8 cellular contexts compared by ENCODE assay signal in genomic region chr3:49722896-49723295, GRCh38. TPM values are rescaled to one million over a fixed set of nuclear protein-coding genes. Genes with fewer than 3 reads are reported as not detected.
DNase-seq lines count a peak whose midpoint lies in the region; TF ChIP-seq lines count a peak whose summit lies in the region.

No MANE protein-coding gene starts in this region.

- no peak overlapping the region for H2AFZ ChIP-seq in fibroblast of lung (ENCODE audit: low read length)

- intact Hi-C loops in prostate gland (cut with DNase I) = loop anchor here (5.0 kb wide), 1 partner anchor 64 kb away; the partner anchor contains the start of gene IP6K1

- H3K4me1 ChIP-seq in ES-I3 (ENCODE audit: insufficient read depth, low read length) = no peaks in the 10 kb centered on the region; the same call in 1 of the 2 replicates
- H3K4me1 ChIP-seq in SJSA1 (replicated peaks) = peaks cover 31% of the 10 kb centered on the region
- H3K4me1 ChIP-seq in fibroblast of lung (ENCODE audit: control insufficient read depth, extremely low read depth, insufficient read depth, low read length) = peaks cover 13% of the 10 kb centered on the region
- H3K4me1 ChIP-seq in prostate gland (replicated peaks) = peaks cover 20% of the 10 kb centered on the region

- no peak for TF ChIP-seq POLR2A in prostate gland (IDR thresholded peaks at IDR 0.05)

- H3K27me3 ChIP-seq in SJSA1 (replicated peaks) (no peaks in the 10 kb centered on the region), fibroblast of lung (ENCODE audit: control insufficient read depth, insufficient read depth, low read length) (no peaks in the 10 kb centered on the region), prostate gland (replicated peaks; ENCODE audit: insufficient read depth) (no peaks in the 10 kb centered on the region)

- peak overlapping the region; percentile 84 for H3K27ac ChIP-seq in SJSA1
- H3K27ac ChIP-seq in fibroblast of lung (ENCODE audit: insufficient read depth, low read length) = peak overlapping the region; percentile 97
- peak overlapping the region; percentile 97 to 98 for H3K27ac ChIP-seq in prostate gland

- DNase-seq in SJSA1 (ENCODE audit: low read depth in 1 of 2, low spot score in 2 of 2) (no peak), fibroblast of lung (ENCODE audit: low read depth in 2 of 2) (no peak), prostate gland (ENCODE audit: low spot score) (no peak), NCI-H526 treated with DMSO at 0.1 percent for 48 hours (lab: John Stamatoyannopoulos, UW) (no peak), hippocampal formation (lab: John Stamatoyannopoulos, UW) (no peak), SKM-1 treated with dmso at 0.1 percent for 144 hours (lab: John Stamatoyannopoulos, UW; ENCODE audit: unreplicated experiment) (no peak)
- no peak for DNase-seq in stimulated activated CD4-positive, alpha-beta T cell treated with anti-CD3 and anti-CD28 coated beads, Interleukin-4, amount 100 ng/mL, for 24 hours

- peaks cover 16% of the 10 kb centered on the region for H3K79me2 ChIP-seq in fibroblast of lung (ENCODE audit: control insufficient read depth, insufficient read depth, low read length)

- H3K4me3 ChIP-seq in SJSA1 (peak overlapping the region; percentile 93), fibroblast of lung (replicated peaks in 1 of 4; ENCODE audit: control extremely low read depth in 1 of 4, insufficient read depth in 1 of 4, low read depth in 3 of 4, low read length in 4 of 4) (peak overlapping the region; percentile 86 to 99 (median 98)), prostate gland (peak overlapping the region; percentile 92 to 96)

- TF ChIP-seq CTCF in fibroblast of lung (conservative IDR thresholded peaks at IDR 0.05 in 1 of 2, IDR thresholded peaks at IDR 0.05 in 1 of 2; ENCODE audit: low read depth in 1 of 2, low read length in 2 of 2) = no peak
- TF ChIP-seq CTCF in prostate gland (IDR thresholded peaks at IDR 0.05) = no peak

- H3K9ac ChIP-seq in ES-I3 (ENCODE audit: low read depth, low read length) (peak overlapping the region; percentile 96; the same call in 1 of the 2 replicates), fibroblast of lung (ENCODE audit: insufficient read depth, low read length) (peak overlapping the region; percentile 95)

- H4K20me1 ChIP-seq in fibroblast of lung (ENCODE audit: control insufficient read depth, extremely low read depth, insufficient read depth, low read length) = no peaks in the 10 kb centered on the region

- 57% methylated on average over 8 of the region's 8 CpGs for WGBS in prostate gland

- H3K9me3 ChIP-seq in ES-I3 (ENCODE audit: control insufficient read depth, insufficient read depth, low read length) (no peaks in the 10 kb centered on the region), SJSA1 (replicated peaks) (no peaks in the 10 kb centered on the region; the same call in 1 of the 2 replicates), fibroblast of lung (ENCODE audit: control insufficient read depth, insufficient read depth, low read depth, low read length) (no peaks in the 10 kb centered on the region), prostate gland (no peaks in the 10 kb centered on the region)

- H3K4me2 ChIP-seq in fibroblast of lung (ENCODE audit: extremely low read depth, insufficient read depth, low read length) = peak overlapping the region; percentile 81

- H3K36me3 ChIP-seq in ES-I3 (ENCODE audit: insufficient read depth, low read length) (peaks cover 5% of the 10 kb centered on the region; the same call in 1 of the 2 replicates), SJSA1 (peaks cover 69% of the 10 kb centered on the region), fibroblast of lung (ENCODE audit: control insufficient read depth, insufficient read depth, low read length) (peaks cover 33% of the 10 kb centered on the region), prostate gland (peaks cover 0 to 15% of the 10 kb centered on the region in 2 donors)

RNA-seq across cellular contexts. Expression of gene GMPPB, which starts 0.9 kb away (rescaled TPM):
- total RNA-seq in SJSA1 (2014; rRNA removed; shearing (Covaris generic)) = 26.5 and 32.2 TPM in 2 replicates
- total RNA-seq in fibroblast of lung (13.6 and 14.4 TPM in 2 replicates), prostate gland (10 to 100 TPM; 28.8 to 60.1 TPM)
- 13.7 and 18.3 TPM in 2 replicates for polyA plus RNA-seq in fibroblast of lung
- polyA plus RNA-seq in fibroblast of lung (2012) = 20.5 and 36.0 TPM in 2 replicates
- 38.8 and 48.3 TPM in 2 replicates for polyA minus RNA-seq in fibroblast of lung (ENCODE audit: low replicate concordance)

RNA-seq across cellular contexts. Expression of gene AMIGO3, which starts 3.4 kb away (rescaled TPM):
- 4.0 and 4.3 TPM in 2 replicates for total RNA-seq in SJSA1 (2014; rRNA removed; shearing (Covaris generic))
- under 0.01 and 0.33 TPM in 2 replicates for total RNA-seq in fibroblast of lung
- 0.17 TPM in 1 of 2 replicates, not detected in the other for polyA plus RNA-seq in fibroblast of lung
- 0.43 and 0.73 TPM in 2 replicates for polyA plus RNA-seq in fibroblast of lung (2012)
- polyA minus RNA-seq in fibroblast of lung (ENCODE audit: low replicate concordance) = not detected in 2 replicates
- total RNA-seq in prostate gland = 10 to 100 TPM in 1 of 2 donors, 1 to 10 TPM in 1; 1.4 to 12.4 TPM

RNA-seq across cellular contexts. Expression of gene RNF123, which starts 33.5 kb away (rescaled TPM):
- total RNA-seq in SJSA1 (2014; rRNA removed; shearing (Covaris generic)) = 6.0 and 17.1 TPM in 2 replicates
- total RNA-seq in fibroblast of lung = 19.5 and 27.1 TPM in 2 replicates
- 16.5 and 21.8 TPM in 2 replicates for polyA plus RNA-seq in fibroblast of lung
- 22.2 and 24.0 TPM in 2 replicates for polyA plus RNA-seq in fibroblast of lung (2012)
- 70.8 and 71.8 TPM in 2 replicates for polyA minus RNA-seq in fibroblast of lung (ENCODE audit: low replicate concordance)
- 10 to 100 TPM; 24.9 to 58.3 TPM for total RNA-seq in prostate gland

RNA-seq across cellular contexts. Expression of gene MST1, which starts 33.6 kb away (rescaled TPM):
- 0.50 and 1.2 TPM in 2 replicates for total RNA-seq in SJSA1 (2014; rRNA removed; shearing (Covaris generic))
- total RNA-seq in fibroblast of lung (5.1 and 6.6 TPM in 2 replicates), prostate gland (10 to 100 TPM; 10.2 to 32.2 TPM)
- 3.5 and 4.0 TPM in 2 replicates for polyA plus RNA-seq in fibroblast of lung
- polyA plus RNA-seq in fibroblast of lung (2012) = 2.7 and 4.4 TPM in 2 replicates
- polyA minus RNA-seq in fibroblast of lung (ENCODE audit: low replicate concordance) = 0.71 and 3.9 TPM in 2 replicates

RNA-seq across cellular contexts. Expression of gene APEH, which starts 48.7 kb away (rescaled TPM):
- 97.9 and 135 TPM in 2 replicates for total RNA-seq in SJSA1 (2014; rRNA removed; shearing (Covaris generic))
- total RNA-seq in fibroblast of lung (110 and 137 TPM in 2 replicates), prostate gland (100 to 1,000 TPM in 1 of 2 donors, 10 to 100 TPM in 1; 84.4 to 116 TPM)
- polyA plus RNA-seq in fibroblast of lung = 52.6 and 75.7 TPM in 2 replicates
- 83.9 and 131 TPM in 2 replicates for polyA plus RNA-seq in fibroblast of lung (2012)
- 184 and 328 TPM in 2 replicates for polyA minus RNA-seq in fibroblast of lung (ENCODE audit: low replicate concordance)
